23 cellular contexts compared by ENCODE assay signal in the genomic region with DNA sequence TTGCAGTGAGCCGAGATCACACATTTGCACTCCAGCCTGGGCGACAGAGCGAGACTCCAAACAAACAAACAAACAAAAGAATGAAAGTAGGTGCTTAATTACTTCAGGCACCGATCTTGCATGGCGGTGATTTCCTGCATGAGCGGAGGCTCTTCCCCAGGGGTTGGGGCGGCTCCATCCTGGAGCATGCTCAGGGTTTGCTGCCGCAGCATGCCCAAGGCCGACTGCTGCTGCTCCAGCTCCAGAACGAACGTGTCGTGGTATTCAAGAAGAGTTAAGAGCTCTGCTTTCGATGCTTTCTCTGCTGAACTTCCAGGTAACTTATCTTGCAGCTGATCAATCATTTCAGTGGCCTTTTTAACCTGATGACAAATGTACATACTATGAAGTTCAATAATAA.
"Had no signal": no experiment of that assay in that cellular context is flagged by ENCODE, and none has a peak within 500 bp of the region (broad histone marks: within the 10 kb centered on the region; RNA-seq: fewer than 3 reads in every experiment).

No MANE protein-coding gene starts in this region.

- H3K4me1 ChIP-seq: gastrocnemius medialis, parathyroid adenoma, right lobe of liver, thyroid gland, vagina had no signal

- H3K36me3 Mint-ChIP-seq: memory B cell had no signal

- H3K27ac ChIP-seq: coronary artery, gastrocnemius medialis, parathyroid adenoma, right lobe of liver, thyroid gland, vagina had no signal

- H3K27me3 Mint-ChIP-seq: progenitor cell of endocrine pancreas; stimulated activated naive CD8-positive, alpha-beta T cell treated with anti-CD3 and anti-CD28 coated beads, Interleukin-15, amount 100 ng/mL, for 72 hours had no signal

- H3K27me3 ChIP-seq: gastrocnemius medialis, right lobe of liver, thyroid gland, vagina had no signal

- H3K4me3 Mint-ChIP-seq: memory B cell; natural killer cell; stimulated activated naive CD8-positive, alpha-beta T cell treated with anti-CD3 and anti-CD28 coated beads, Interleukin-15, amount 100 ng/mL, for 72 hours had no signal

- H3K4me1 Mint-ChIP-seq: memory B cell; natural killer cell; stimulated activated naive CD8-positive, alpha-beta T cell treated with anti-CD3 and anti-CD28 coated beads, Interleukin-15, amount 100 ng/mL, for 72 hours had no signal

- H3K27ac Mint-ChIP-seq: memory B cell; natural killer cell; progenitor cell of endocrine pancreas; stimulated activated naive CD8-positive, alpha-beta T cell treated with anti-CD3 and anti-CD28 coated beads, Interleukin-15, amount 100 ng/mL, for 72 hours had no signal

- H3K4me3 ChIP-seq: coronary artery, gastrocnemius medialis, lung, right lobe of liver, thyroid gland, vagina had no signal

- H3K9me3 ChIP-seq: gastrocnemius medialis, right lobe of liver, thyroid gland, vagina had no signal

- ATAC-seq: gastrocnemius medialis; left lobe of liver; natural killer cell; right lobe of liver; stimulated activated naive CD8-positive, alpha-beta T cell treated with anti-CD3 and anti-CD28 coated beads, Interleukin-15, amount 100 ng/mL, for 72 hours had no signal

- H3K9me3 Mint-ChIP-seq: memory B cell; natural killer cell; stimulated activated naive CD8-positive, alpha-beta T cell treated with anti-CD3 and anti-CD28 coated beads, Interleukin-15, amount 100 ng/mL, for 72 hours had no signal

- DNase-seq: dermis blood vessel endothelial cell; effector memory CD4-positive, alpha-beta T cell; erythroblast; gastrocnemius medialis; head of caudate nucleus; kidney; natural killer cell; right lobe of liver; small intestine; stimulated activated CD4-positive, alpha-beta T cell treated with anti-CD3 and anti-CD28 coated beads, Interleukin-15, amount 100 ng/mL, for 24 hours; stimulated activated CD4-positive, alpha-beta T cell treated with anti-CD3 and anti-CD28 coated beads, Interleukin-4, amount 100 ng/mL, for 1 hour; stimulated activated CD8-positive, alpha-beta memory T cell treated with anti-CD3 and anti-CD28 coated beads, Interleukin-4, amount 100 ng/mL, for 48 hours; stimulated activated naive CD4-positive, alpha-beta T cell; stimulated activated naive CD8-positive, alpha-beta T cell treated with anti-CD3 and anti-CD28 coated beads, Interleukin-15, amount 100 ng/mL, for 72 hours; thyroid gland; trophoblast cell had no signal
